Comparison of ENCODE assay signal across 8 cellular contexts in the genomic region with DNA sequence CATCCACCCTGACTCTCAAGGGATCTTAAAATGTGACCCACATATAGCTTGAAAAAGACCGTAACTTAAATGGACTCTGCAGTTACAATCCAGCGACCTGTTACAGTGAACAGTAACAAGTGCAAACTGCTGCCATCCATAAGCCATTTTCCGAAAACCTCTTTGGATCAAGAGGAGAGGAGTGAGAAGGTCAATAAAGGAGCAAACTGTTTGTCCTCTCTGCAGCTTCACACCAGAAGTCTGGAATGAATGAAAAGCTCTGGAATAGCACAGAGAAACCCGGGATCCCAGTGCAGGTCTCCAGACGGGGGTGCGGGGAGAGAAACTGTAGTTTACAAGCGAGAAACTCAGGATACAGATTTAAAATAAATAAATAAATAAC. TPM values are rescaled to one million over a fixed set of nuclear protein-coding genes. Genes with fewer than 3 reads are reported as not detected.
DNase-seq lines count a peak whose midpoint lies in the region; ATAC-seq and TF ChIP-seq lines count a peak whose summit lies in the region.

No MANE protein-coding gene starts in this region.

- peak overlapping the region; percentile 57 to 91 (median 87) for H3K4me3 ChIP-seq in esophagus squamous epithelium
- H3K4me3 ChIP-seq in neutrophil (ENCODE audit: low read depth in 1 of 2, low read length in 1 of 2): peak overlapping the region; percentile 26 to 59

- H3K36me3 ChIP-seq in esophagus squamous epithelium (peaks cover 0 to 28% (median 0%) of the 10 kb centered on the region in 3 donors), neutrophil (peaks cover under 1% of the 10 kb centered on the region)

- peaks cover 33% of the 10 kb centered on the region for H3K4me1 Mint-ChIP-seq in activated naive CD4-positive, alpha-beta T cell treated with anti-CD3 and anti-CD28 coated beads, Interleukin-2, amount 10 ng/mL, durations not matched to agents 7 days and 5 days

- peak overlapping the region; percentile 80 for H3K27ac Mint-ChIP-seq in activated naive CD4-positive, alpha-beta T cell treated with anti-CD3 and anti-CD28 coated beads, Interleukin-2, amount 10 ng/mL, durations not matched to agents 7 days and 5 days

- H3K9me3 Mint-ChIP-seq in activated naive CD4-positive, alpha-beta T cell treated with anti-CD3 and anti-CD28 coated beads, Interleukin-2, amount 10 ng/mL, durations not matched to agents 7 days and 5 days: no peaks in the 10 kb centered on the region

- no peak for ATAC-seq in HG03097 (IDR thresholded peaks at IDR 0.05; ENCODE audit: low FRiP score, unreplicated experiment)

- DNase-seq in activated naive CD4-positive, alpha-beta T cell treated with anti-CD3 and anti-CD28 coated beads, Interleukin-2, amount 10 ng/mL, durations not matched to agents 7 days and 5 days: no peak
- DNase-seq in activated naive CD4-positive, alpha-beta T cell treated with Interleukin-2 at 50 U/mL for 16 hours: no peak
- DNase-seq in SK-N-DZ (ENCODE audit: low spot score): peak; percentile 2
- DNase-seq in esophagus squamous epithelium (lab: John Stamatoyannopoulos, UW): no peak
- DNase-seq in stimulated activated CD4-positive, alpha-beta T cell treated with anti-CD3 and anti-CD28 coated beads, Interleukin-12 subunit alpha, Interleukin-12 subunit beta, amount 100 ng/mL, for 4 hours: no peak
- no peak for DNase-seq in NCI-H1694 (lab: John Stamatoyannopoulos, UW)

- H3K4me1 ChIP-seq in esophagus squamous epithelium (peaks cover 0 to 35% (median 9%) of the 10 kb centered on the region in 3 donors), neutrophil (ENCODE audit: control insufficient read depth in 1 of 2, insufficient read depth in 1 of 2, low read depth in 1 of 2, low read length in 1 of 2) (peaks cover 9 to 17% of the 10 kb centered on the region in 2 experiments)

- H3K27me3 ChIP-seq in esophagus squamous epithelium (no peaks in the 10 kb centered on the region), neutrophil (peaks cover 57% of the 10 kb centered on the region)

- H3K4me3 Mint-ChIP-seq in activated naive CD4-positive, alpha-beta T cell treated with anti-CD3 and anti-CD28 coated beads, Interleukin-2, amount 10 ng/mL, durations not matched to agents 7 days and 5 days: peak overlapping the region; percentile 93

- 3 to 7% methylated on average over 7 of the region's 7 CpGs for WGBS in esophagus squamous epithelium, 2 donors

- no peak for TF ChIP-seq POLR2A in esophagus squamous epithelium (IDR thresholded peaks at IDR 0.05)

- no peaks in the 10 kb centered on the region for H3K9me3 ChIP-seq in esophagus squamous epithelium
- H3K9me3 ChIP-seq in neutrophil: no peaks in the 10 kb centered on the region

- intact Hi-C loops in esophagus squamous epithelium (cut with DNase I): no loop called here

- H3K27ac ChIP-seq in esophagus squamous epithelium: peak overlapping the region in 3 of 4 donors; percentile 60 to 82 (median 81)
- no peak overlapping the region for H3K27ac ChIP-seq in neutrophil

- peaks cover 3% of the 10 kb centered on the region for H3K27me3 Mint-ChIP-seq in activated naive CD4-positive, alpha-beta T cell treated with anti-CD3 and anti-CD28 coated beads, Interleukin-2, amount 10 ng/mL, durations not matched to agents 7 days and 5 days

- peaks cover 18% of the 10 kb centered on the region for H3K36me3 Mint-ChIP-seq in activated naive CD4-positive, alpha-beta T cell treated with anti-CD3 and anti-CD28 coated beads, Interleukin-2, amount 10 ng/mL, durations not matched to agents 7 days and 5 days

- CTCF ChIA-PET in activated naive CD4-positive, alpha-beta T cell treated with anti-CD3 and anti-CD28 coated beads, Interleukin-2, amount 10 ng/mL, durations not matched to agents 7 days and 5 days (lab: Charles Lee): interaction anchor here (1.0 kb wide), 1 partner anchor 40 kb away, joined by 6 read pairs; no protein-coding TSS in a partner anchor

- no peak for TF ChIP-seq CTCF in esophagus squamous epithelium (IDR thresholded peaks at IDR 0.05)
- no peak for TF ChIP-seq CTCF in neutrophil (IDR thresholded peaks at IDR 0.05)

RNA-seq across cellular contexts. Expression of a gene that starts 0.7 kb away (rescaled TPM):
- polyA plus RNA-seq in SK-N-DZ (2014; cell fraction: cytosol; rRNA removed): 4.2 and 6.0 TPM in 2 replicates
- 10.4 and 15.0 TPM in 2 replicates for polyA plus RNA-seq in SK-N-DZ (2014; cell fraction: nucleus; rRNA removed)
- total RNA-seq in esophagus squamous epithelium: 10 to 100 TPM; 13.3 to 46.2 (median 18.9) TPM

RNA-seq across cellular contexts. Expression of a gene that starts 30.0 kb away (rescaled TPM):
- polyA plus RNA-seq in SK-N-DZ (2014; cell fraction: cytosol; rRNA removed): not detected in 2 replicates
- not detected in 2 replicates for polyA plus RNA-seq in SK-N-DZ (2014; cell fraction: nucleus; rRNA removed)
- total RNA-seq in esophagus squamous epithelium: not detected
